In genomic region chr10:69506834-69507643, GRCh38 we compare ENCODE assay signal across 9 cellular contexts. TPM values are rescaled to one million over a fixed set of nuclear protein-coding genes. Genes with fewer than 3 reads are reported as not detected.
DNase-seq lines count a peak whose midpoint lies in the region; ATAC-seq, FAIRE-seq and TF ChIP-seq lines count a peak whose summit lies in the region.
"Had no signal": no experiment of that assay in that cellular context is flagged by ENCODE, and none has a peak within 500 bp of the region (broad histone marks: within the 10 kb centered on the region; RNA-seq: fewer than 3 reads in every experiment).

No MANE protein-coding gene starts in this region.

- ATAC-seq in K562 (peak; percentile 9), HepG2 (peak; percentile 28), GM21360 (IDR thresholded peaks at IDR 0.05; ENCODE audit: unreplicated experiment) (no peak)

- TF ChIP-seq EP300 in K562 (IDR thresholded peaks at IDR 0.05; ENCODE audit: low read length) (no peak), HepG2 (IDR thresholded peaks at IDR 0.05; ENCODE audit: low read depth in 2 of 2, low read length in 2 of 2) (no peak), HepG2 (CRISPR knock-in tag; IDR thresholded peaks at IDR 0.05; ENCODE audit: borderline replicate concordance) (no peak), tibial nerve (IDR thresholded peaks at IDR 0.05) (no peak)

- H2AFZ ChIP-seq in K562 (ENCODE audit: low read depth, low read length) = peak overlapping the region; percentile 96
- H2AFZ ChIP-seq in HepG2 (ENCODE audit: low read length) = no peak overlapping the region

- H3K79me2 ChIP-seq in K562 (ENCODE audit: control insufficient read depth, insufficient read depth, low read length) (no peaks in the 10 kb centered on the region), HepG2 (ENCODE audit: insufficient read depth, low read length) (no peaks in the 10 kb centered on the region)

- H3K4me2 ChIP-seq in K562 (ENCODE audit: insufficient read depth, low read length) (no peak overlapping the region), HepG2 (ENCODE audit: low read depth, low read length) (no peak overlapping the region)

- TF ChIP-seq RAD21 in K562 (CRISPR knock-in tag; conservative IDR thresholded peaks at IDR 0.05 in 1 of 2, IDR thresholded peaks at IDR 0.05 in 1 of 2) (no peak), HepG2 (CRISPR knock-in tag; IDR thresholded peaks at IDR 0.05) (no peak)

- POLR2A ChIA-PET in K562 (lab: Yijun Ruan, JAX) (interaction anchor here (0.6 to 1.9 kb wide), 6 partner anchors 10 to 1660 kb away, joined by 3 to 4 read pairs (median 3); no protein-coding TSS in a partner anchor), HepG2 (lab: Yijun Ruan, JAX) (no interaction called here)

- H3K9me3 ChIP-seq in K562 (replicated peaks; ENCODE audit: control insufficient read depth, insufficient read depth, low read depth, low read length) (no peaks in the 10 kb centered on the region), HepG2 (ENCODE audit: low read length) (no peaks in the 10 kb centered on the region), tibial nerve (no peaks in the 10 kb centered on the region)
- H3K9me3 ChIP-seq: right lobe of liver had no signal

- H3K4me1 ChIP-seq in K562 (replicated peaks in 1 of 2; ENCODE audit: control insufficient read depth in 2 of 2, insufficient read depth in 2 of 2, low read length in 2 of 2) (peaks cover 0 to 15% of the 10 kb centered on the region in 2 experiments; a peak in 2 of 5 replicates), HepG2 (ENCODE audit: insufficient read depth, low read length) (no peaks in the 10 kb centered on the region), tibial nerve (peaks cover 0 to 26% (median 6%) of the 10 kb centered on the region in 4 donors)
- H3K4me1 ChIP-seq: right lobe of liver had no signal

- H3K27ac ChIP-seq in K562 (ENCODE audit: extremely low read depth, low read depth, low read length) (no peak overlapping the region), HepG2 (ENCODE audit: extremely low read length, insufficient read depth, low read length) (no peak overlapping the region), tibial nerve (peak overlapping the region; percentile 63 to 83 (median 68))
- H3K27ac ChIP-seq: right lobe of liver had no signal

- no peak for TF ChIP-seq CTCF in K562 (IDR thresholded peaks at IDR 0.05 in 2 of 3, conservative IDR thresholded peaks at IDR 0.05 in 1 of 3; ENCODE audit: insufficient read depth in 2 of 3, low read depth in 1 of 3, low read length in 3 of 3)
- no peak for TF ChIP-seq CTCF in HepG2 (CRISPR knock-in tag; IDR thresholded peaks at IDR 0.05)
- no peak for TF ChIP-seq CTCF in tibial nerve (IDR thresholded peaks at IDR 0.05)

- BruUV-seq in K562 (replicated peaks; lab: Mats Ljungman, UMichigan) (no TSS peak), HepG2 (replicated peaks; lab: Mats Ljungman, UMichigan) (no TSS peak)

- peaks cover 29 to 54% of the 10 kb centered on the region in 2 experiments for H3K27me3 ChIP-seq in K562 (ENCODE audit: control insufficient read depth in 2 of 2, insufficient read depth in 2 of 2, low read length in 2 of 2)
- H3K27me3 ChIP-seq in HepG2 (ENCODE audit: control insufficient read depth in 1 of 2, insufficient read depth in 2 of 2, low read length in 2 of 2) = no peaks in the 10 kb centered on the region; a peak in 1 of 5 replicates
- H3K27me3 ChIP-seq in tibial nerve = no peaks in the 10 kb centered on the region
- H3K27me3 ChIP-seq: right lobe of liver had no signal

- FAIRE-seq in K562 (lab: Jason Lieb, UNC) = no peak
- FAIRE-seq in HepG2 (lab: Jason Lieb, UNC) = no peak

- DNase-seq in activated effector memory CD4-positive, alpha-beta T cell treated with anti-CD3 and anti-CD28 coated beads, Interleukin-2, amount 50 U/mL, for 16 hours = peak; percentile 65
- no peak for DNase-seq in activated effector memory CD4-positive, alpha-beta T cell treated with Interleukin-2 at 50 U/mL for 16 hours
- DNase-seq in K562 (ENCODE audit: extremely low read depth in 1 of 4, low spot score in 3 of 4) = peak in 2 of 4 experiments; percentile 6 to 9
- no peak for DNase-seq in HepG2 (ENCODE audit: low spot score)
- no peak for DNase-seq in tibial nerve (ENCODE audit: low spot score in 2 of 2)
- DNase-seq in stimulated activated CD4-positive, alpha-beta T cell treated with anti-CD3 and anti-CD28 coated beads, Interleukin-2, amount 100 ng/mL, for 48 hours = no peak
- no peak for DNase-seq in midbrain (lab: John Stamatoyannopoulos, UW)

- TF ChIP-seq POLR2A in K562 (conservative IDR thresholded peaks at IDR 0.05) (no peak), HepG2 (IDR thresholded peaks at IDR 0.05; ENCODE audit: insufficient read depth in 1 of 2, low read depth in 2 of 2, low read length in 2 of 2) (no peak), tibial nerve (IDR thresholded peaks at IDR 0.05) (no peak)

- in situ Hi-C loops in K562 (cut with MboI) = no loop called here
- in situ Hi-C loops in HepG2 (cut with HindIII; ENCODE audit: extremely low pct_ligation_motif_present, low pct_unique_long_range_greater_than_20kb) = loop anchor here (5.0 to 10.0 kb wide), 2 partner anchors 100 to 272 kb away; no protein-coding TSS in a partner anchor

- intact Hi-C loops in K562 (cut with micrococcal nuclease) (loop anchor here (1.0 to 5.0 kb wide), 2 partner anchors 80 to 505 kb away; no protein-coding TSS in a partner anchor), HepG2 (cut with micrococcal nuclease; ENCODE audit: unreplicated experiment) (loop anchor here (1.0 kb wide), 3 partner anchors 80 to 270 kb away; no protein-coding TSS in a partner anchor)

- H3K36me3 ChIP-seq in K562 (ENCODE audit: control insufficient read depth, insufficient read depth, low read length) (no peaks in the 10 kb centered on the region), HepG2 (replicated peaks in 1 of 2; ENCODE audit: control insufficient read depth in 1 of 2, insufficient read depth in 2 of 2, low read length in 2 of 2) (no peaks in the 10 kb centered on the region), tibial nerve (peaks cover 0 to 25% (median 0%) of the 10 kb centered on the region in 3 donors)
- H3K36me3 ChIP-seq: right lobe of liver had no signal

- H4K20me1 ChIP-seq in K562 (replicated peaks; ENCODE audit: control insufficient read depth, insufficient read depth, low read length) (no peaks in the 10 kb centered on the region; the same call in 1 of the 2 replicates), HepG2 (ENCODE audit: insufficient read depth, low read length) (no peaks in the 10 kb centered on the region)

- CTCF ChIA-PET in K562 (lab: Yijun Ruan, JAX; ENCODE audit: low intra/inter-chr PET ratio) = interaction anchor here (0.5 to 3.5 kb wide), 8 partner anchors 12 to 538 kb away, joined by 3 to 52 read pairs (median 4); no protein-coding TSS in a partner anchor
- CTCF ChIA-PET in HepG2 (lab: Yijun Ruan, JAX; ENCODE audit: low intra/inter-chr PET ratio, low total read pairs) = interaction anchor here (1.1 to 3.7 kb wide), 4 partner anchors 81 to 269 kb away, joined by 3 to 56 read pairs (median 3); no protein-coding TSS in a partner anchor

- H3K4me3 ChIP-seq in K562 = no peak overlapping the region
- H3K4me3 ChIP-seq in HepG2 (replicated peaks in 1 of 3; ENCODE audit: insufficient read depth in 1 of 3, low read depth in 2 of 3, low read length in 3 of 3) = no peak overlapping the region
- H3K4me3 ChIP-seq in tibial nerve = no peak overlapping the region

- 20% methylated on average over 18 of the region's 18 CpGs for WGBS in K562 (ENCODE audit: insufficient coverage, low coverage, missing lambda C conversion rate)
- WGBS in HepG2 (ENCODE audit: low lambda C conversion rate) = 67% methylated on average over 8 of the region's 18 CpGs
- WGBS in tibial nerve, 2 donors = 58 to 59% methylated on average over 12 to 15 of the region's 18 CpGs

- no peaks in the 10 kb centered on the region for H3K9me1 ChIP-seq in K562 (ENCODE audit: control insufficient read depth, insufficient read depth, low read length)

- peak overlapping the region in 1 of 2 experiments; percentile 23; a peak in 2 of 4 replicates for H3K9ac ChIP-seq in K562 (ENCODE audit: insufficient read depth in 1 of 2, low read depth in 2 of 2, low read length in 2 of 2)
- H3K9ac ChIP-seq in HepG2 (ENCODE audit: insufficient read depth, low read depth, low read length) = no peak overlapping the region

RNA-seq across cellular contexts. Expression of gene TSPAN15, which starts 55.8 kb away (rescaled TPM):
- 0.95 TPM in 1 of 2 replicates, not detected in the other for total RNA-seq in K562 (2011; cell fraction: chromatin; rRNA removed; ENCODE audit: low replicate concordance)
- total RNA-seq in K562 (2011; cell fraction: nucleolus; rRNA removed) = 0.17 and 0.66 TPM in 2 replicates
- 0.38 TPM in 1 of 2 replicates, not detected in the other for total RNA-seq in K562 (2011; cell fraction: nucleoplasm; rRNA removed)
- total RNA-seq in K562 (2014; rRNA removed) (0.78 and 1.0 TPM in 2 replicates), K562 (2014; rRNA removed; fragmentation: Illumina TruSeq; extraction: Trizol) (0.33 and 0.35 TPM in 2 replicates), K562 (2015; rRNA removed; fragmentation: Illumina TruSeq; extraction: Trizol) (0.19 and 0.36 TPM in 2 replicates), K562 (2021) (0.53 and 0.83 TPM in 2 replicates), HepG2 (2016; rRNA removed; fragmentation: Illumina TruSeq; extraction: Trizol) (0.27 and 0.34 TPM in 2 replicates), tibial nerve (100 to 1,000 TPM in 1 of 4 donors, 10 to 100 TPM in 3; 46.9 to 117 (median 92.7) TPM)
- polyA plus RNA-seq in K562 (2011; rRNA removed) (0.45 and 0.64 TPM in 2 replicates), K562 (2014; fragmentation: Illumina TruSeq; extraction: Trizol) (0.26 and 0.45 TPM in 2 replicates), K562 (2014; fragmentation: Nextera tagmentation; extraction: Ambion mirVana) (not detected), K562 (2014; rRNA removed) (0.36 and 1.2 TPM in 2 replicates), HepG2 (2011; rRNA removed) (3.2 and 5.1 TPM in 2 replicates)
- polyA plus RNA-seq in K562 (2011; cell fraction: cytosol; rRNA removed) = 0.81 and 0.88 TPM in 2 replicates
- polyA plus RNA-seq in K562 (2011; cell fraction: nucleus; rRNA removed) = 0.71 and 0.73 TPM in 2 replicates
- polyA plus RNA-seq in K562 (2012) = 0.59 and 0.89 TPM in 2 replicates
- 0.48 and 0.53 TPM in 2 replicates for polyA minus RNA-seq in K562 (2011; rRNA and poly(A)+ RNA removed)
- 0.95 and 2.6 TPM in 2 replicates for polyA minus RNA-seq in K562 (2011; cell fraction: cytosol; rRNA and poly(A)+ RNA removed)
- polyA minus RNA-seq in K562 (2011; cell fraction: nucleus; rRNA and poly(A)+ RNA removed) = 1.1 TPM in 2 replicates
- total RNA-seq in HepG2 (2016; cell fraction: cytosol; rRNA removed; fragmentation: Illumina TruSeq; extraction: Trizol; ENCODE audit: low read depth) = 0.61 and 0.88 TPM in 2 replicates
- 0.28 TPM in 2 replicates for total RNA-seq in HepG2 (2016; cell fraction: insoluble cytoplasmic fraction; rRNA removed; fragmentation: Illumina TruSeq; extraction: Trizol)
- 0.62 and 0.80 TPM in 2 replicates for total RNA-seq in HepG2 (2016; cell fraction: membrane; rRNA removed; fragmentation: Illumina TruSeq; extraction: Trizol)
- total RNA-seq in HepG2 (2016; cell fraction: nucleus; rRNA removed; fragmentation: Illumina TruSeq; extraction: Trizol) = 0.28 and 1.2 TPM in 2 replicates
- polyA plus RNA-seq in HepG2 (2011; cell fraction: cytosol; rRNA removed) = 5.3 and 5.4 TPM in 2 replicates
- 2.8 and 3.1 TPM in 2 replicates for polyA plus RNA-seq in HepG2 (2011; cell fraction: nucleus; rRNA removed)
- polyA plus RNA-seq in HepG2 (2012) = 3.9 and 5.4 TPM in 2 replicates
- 0.62 and 0.84 TPM in 2 replicates for polyA plus RNA-seq in HepG2 (2016; cell fraction: cytosol; fragmentation: Illumina TruSeq; extraction: Trizol; ENCODE audit: low read depth)
- polyA plus RNA-seq in HepG2 (2016; cell fraction: insoluble cytoplasmic fraction; fragmentation: Illumina TruSeq; extraction: Trizol; ENCODE audit: low read depth) = 0.35 and 0.72 TPM in 2 replicates
- 0.59 and 0.94 TPM in 2 replicates for polyA plus RNA-seq in HepG2 (2016; cell fraction: membrane; fragmentation: Illumina TruSeq; extraction: Trizol; ENCODE audit: low read depth)
- 1.5 and 2.6 TPM in 2 replicates for polyA plus RNA-seq in HepG2 (2016; cell fraction: nucleus; fragmentation: Illumina TruSeq; extraction: Trizol; ENCODE audit: insufficient read depth, low read depth)
- polyA minus RNA-seq in HepG2 (2011; rRNA and poly(A)+ RNA removed; ENCODE audit: low replicate concordance) = 7.5 and 42.0 TPM in 2 replicates
- 1.6 and 1.8 TPM in 2 replicates for polyA minus RNA-seq in HepG2 (2011; cell fraction: cytosol; rRNA and poly(A)+ RNA removed)
- polyA minus RNA-seq in HepG2 (2011; cell fraction: nucleus; rRNA and poly(A)+ RNA removed) = 2.8 and 3.5 TPM in 2 replicates

Comparison
In these comparisons a context has a peak if more than half of its experiments do, and no peak if none do; other contexts are left out.
1. H3K27ac ChIP-seq: peak in tibial nerve (4 of 4); none in K562 (single experiment) and HepG2 (single experiment).
2. RNA of gene TSPAN15, which starts 55.8 kb away (total RNA-seq): 46.9 to 117 TPM in tibial nerve; 0.17 to 1.0 TPM in K562 and 0.27 to 1.2 TPM in HepG2; every median in the first group is over 10 times any median in the second.